In the genomic region with DNA sequence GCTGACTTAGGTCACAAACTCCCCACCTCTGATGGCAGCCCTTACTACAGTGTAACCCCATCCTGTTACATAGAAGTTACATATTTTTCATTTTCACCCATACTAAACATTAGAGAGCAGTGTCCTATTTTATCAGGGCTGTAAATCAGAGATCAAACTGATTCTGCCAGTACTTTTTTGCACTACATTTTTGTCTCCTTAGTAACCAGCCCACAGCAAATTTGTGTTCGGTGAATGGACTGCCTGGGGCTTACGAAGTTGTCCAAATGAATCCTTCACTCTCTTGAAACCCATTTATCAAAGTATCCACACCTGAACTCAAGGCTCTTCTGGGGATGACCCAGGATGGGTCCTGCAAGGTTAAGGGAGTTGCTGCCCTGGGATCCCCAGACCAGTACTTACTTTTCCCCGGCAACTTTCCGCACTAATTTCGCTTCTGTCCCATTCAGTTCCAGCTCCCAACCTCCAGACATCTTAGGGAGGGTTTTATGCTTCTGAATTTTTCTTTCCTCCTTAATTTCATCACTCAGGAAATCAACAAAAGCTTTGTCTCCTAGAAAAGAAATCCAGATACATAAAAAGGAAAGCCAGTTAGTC, we compare ENCODE assay signal across 8 cellular contexts. TPM values are rescaled to one million over a fixed set of nuclear protein-coding genes. Genes with fewer than 3 reads are reported as not detected.
DNase-seq lines count a peak whose midpoint lies in the region; ATAC-seq lines count a peak whose summit lies in the region.

No MANE protein-coding gene starts in this region.

- intact Hi-C loops in activated CD4-positive, alpha-beta T cell treated with anti-CD3 and anti-CD28 coated beads, Interleukin-2, amount 10 ng/mL, durations not matched to agents 24 days and 14 days (cut with micrococcal nuclease) = loop anchor here (10.0 kb wide), 2 partner anchors 153 to 193 kb away; a partner anchor contains a TSS

- no peaks in the 10 kb centered on the region for H3K9me3 Mint-ChIP-seq in activated CD4-positive, alpha-beta T cell treated with anti-CD3 and anti-CD28 coated beads, Interleukin-2, amount 10 ng/mL, durations not matched to agents 24 days and 14 days
- H3K9me3 Mint-ChIP-seq in activated T-helper 17 cell treated with anti-CD3 and anti-CD28 coated beads, Interleukin-2, amount 50 U/mL, for 72 hours = no peaks in the 10 kb centered on the region

- H3K9me3 ChIP-seq in iPS-15b (ENCODE audit: control insufficient read depth, insufficient read depth, low read length) (no peaks in the 10 kb centered on the region), subcutaneous abdominal adipose tissue (ENCODE audit: control insufficient read depth in 5 of 5, low read length in 5 of 5) (no peaks in the 10 kb centered on the region)

- H3K4me3 ChIP-seq in iPS-15b (ENCODE audit: low read depth, low read length) (peak overlapping the region; percentile 59), subcutaneous abdominal adipose tissue (ENCODE audit: low read depth in 1 of 5, low read length in 5 of 5) (peak overlapping the region; percentile 79 to 94 (median 85))

- H3K4me1 ChIP-seq in iPS-15b (ENCODE audit: control insufficient read depth, insufficient read depth, low read length) (peaks cover 2% of the 10 kb centered on the region), subcutaneous abdominal adipose tissue (ENCODE audit: control insufficient read depth in 5 of 5, insufficient read depth in 5 of 5, low read length in 5 of 5) (peaks cover 0 to 26% (median 18%) of the 10 kb centered on the region in 5 donors)

- peak overlapping the region; percentile 56 for H3K9ac ChIP-seq in iPS-15b (ENCODE audit: low read depth, low read length)
- peak overlapping the region; percentile 69 to 95 (median 86) for H3K9ac ChIP-seq in subcutaneous abdominal adipose tissue (ENCODE audit: low read length in 5 of 5)

- H3K27ac ChIP-seq in subcutaneous abdominal adipose tissue (ENCODE audit: low read depth, low read length) = peak overlapping the region; percentile 79

- H3K27me3 ChIP-seq in iPS-15b (ENCODE audit: control insufficient read depth, insufficient read depth, low read length) (no peaks in the 10 kb centered on the region), subcutaneous abdominal adipose tissue (ENCODE audit: control insufficient read depth in 5 of 5, insufficient read depth in 4 of 5, low read length in 5 of 5) (no peaks in the 10 kb centered on the region)

- H3K27ac Mint-ChIP-seq in activated CD4-positive, alpha-beta T cell treated with anti-CD3 and anti-CD28 coated beads, Interleukin-2, amount 10 ng/mL, durations not matched to agents 24 days and 14 days = peak overlapping the region; percentile 84
- H3K27ac Mint-ChIP-seq in activated T-helper 17 cell treated with anti-CD3 and anti-CD28 coated beads, Interleukin-2, amount 50 U/mL, for 72 hours = peak overlapping the region; percentile 95

- peaks cover 34% of the 10 kb centered on the region for H3K4me1 Mint-ChIP-seq in activated CD4-positive, alpha-beta T cell treated with anti-CD3 and anti-CD28 coated beads, Interleukin-2, amount 10 ng/mL, durations not matched to agents 24 days and 14 days
- H3K4me1 Mint-ChIP-seq in activated T-helper 17 cell treated with anti-CD3 and anti-CD28 coated beads, Interleukin-2, amount 50 U/mL, for 72 hours = peaks cover 9% of the 10 kb centered on the region

- peaks cover 52% of the 10 kb centered on the region for H3K36me3 Mint-ChIP-seq in activated CD4-positive, alpha-beta T cell treated with anti-CD3 and anti-CD28 coated beads, Interleukin-2, amount 10 ng/mL, durations not matched to agents 24 days and 14 days (ENCODE audit: low read depth)
- peaks cover 78% of the 10 kb centered on the region for H3K36me3 Mint-ChIP-seq in activated T-helper 17 cell treated with anti-CD3 and anti-CD28 coated beads, Interleukin-2, amount 50 U/mL, for 72 hours (ENCODE audit: low read depth)

- H3K4me3 Mint-ChIP-seq in activated CD4-positive, alpha-beta T cell treated with anti-CD3 and anti-CD28 coated beads, Interleukin-2, amount 10 ng/mL, durations not matched to agents 24 days and 14 days = peak overlapping the region; percentile 94
- H3K4me3 Mint-ChIP-seq in activated T-helper 17 cell treated with anti-CD3 and anti-CD28 coated beads, Interleukin-2, amount 50 U/mL, for 72 hours = peak overlapping the region; percentile 92

- no peak for DNase-seq in activated CD4-positive, alpha-beta T cell treated with anti-CD3 and anti-CD28 coated beads, Interleukin-2, amount 10 ng/mL, durations not matched to agents 24 days and 14 days
- no peak for DNase-seq in activated CD4-positive, alpha-beta T cell treated with anti-CD3 and anti-CD28 coated beads, Interleukin-2, amount 50 U/mL, for 4 hours
- DNase-seq in midbrain (lab: John Stamatoyannopoulos, UW) (no peak), NCI-H446 (lab: John Stamatoyannopoulos, UW) (no peak), NCI-H748 (lab: John Stamatoyannopoulos, UW; ENCODE audit: unreplicated experiment) (no peak)

- H3K36me3 ChIP-seq in iPS-15b (ENCODE audit: control insufficient read depth, insufficient read depth, low read length) (peaks cover 38% of the 10 kb centered on the region), subcutaneous abdominal adipose tissue (ENCODE audit: control insufficient read depth in 5 of 5, insufficient read depth in 5 of 5, low read length in 5 of 5) (peaks cover 8 to 46% (median 27%) of the 10 kb centered on the region in 5 donors)

- H3K27me3 Mint-ChIP-seq in activated CD4-positive, alpha-beta T cell treated with anti-CD3 and anti-CD28 coated beads, Interleukin-2, amount 10 ng/mL, durations not matched to agents 24 days and 14 days = no peaks in the 10 kb centered on the region
- H3K27me3 Mint-ChIP-seq in activated T-helper 17 cell treated with anti-CD3 and anti-CD28 coated beads, Interleukin-2, amount 50 U/mL, for 72 hours = no peaks in the 10 kb centered on the region

- ATAC-seq in activated T-helper 17 cell treated with anti-CD3 and anti-CD28 coated beads, Interleukin-2, amount 50 U/mL, for 72 hours (replicated peaks) = no peak

RNA-seq across cellular contexts. Expression of a gene that starts 1.1 kb away (rescaled TPM):
- 451 TPM in 2 replicates for total RNA-seq in activated CD4-positive, alpha-beta T cell treated with anti-CD3 and anti-CD28 coated beads, Interleukin-2, amount 10 ng/mL, durations not matched to agents 24 days and 14 days
- total RNA-seq in activated T-helper 17 cell treated with anti-CD3 and anti-CD28 coated beads, Interleukin-2, amount 50 U/mL, for 72 hours = 100 to 1,000 TPM; 164 to 396 TPM

RNA-seq across cellular contexts. Expression of a gene that starts 17.8 kb away (rescaled TPM):
- total RNA-seq in activated CD4-positive, alpha-beta T cell treated with anti-CD3 and anti-CD28 coated beads, Interleukin-2, amount 10 ng/mL, durations not matched to agents 24 days and 14 days = 63.2 and 64.7 TPM in 2 replicates
- total RNA-seq in activated T-helper 17 cell treated with anti-CD3 and anti-CD28 coated beads, Interleukin-2, amount 50 U/mL, for 72 hours = 10 to 100 TPM; 32.9 to 33.8 TPM

RNA-seq across cellular contexts. Expression of a gene that starts 18.4 kb away (rescaled TPM):
- 164 and 168 TPM in 2 replicates for total RNA-seq in activated CD4-positive, alpha-beta T cell treated with anti-CD3 and anti-CD28 coated beads, Interleukin-2, amount 10 ng/mL, durations not matched to agents 24 days and 14 days
- 100 to 1,000 TPM in 1 of 2 donors, 10 to 100 TPM in 1; 77.2 to 101 TPM for total RNA-seq in activated T-helper 17 cell treated with anti-CD3 and anti-CD28 coated beads, Interleukin-2, amount 50 U/mL, for 72 hours

RNA-seq across cellular contexts. Expression of a gene that starts 31.0 kb away (rescaled TPM):
- total RNA-seq in activated CD4-positive, alpha-beta T cell treated with anti-CD3 and anti-CD28 coated beads, Interleukin-2, amount 10 ng/mL, durations not matched to agents 24 days and 14 days = 41.2 and 41.7 TPM in 2 replicates
- 10 to 100 TPM; 16.2 to 43.8 TPM for total RNA-seq in activated T-helper 17 cell treated with anti-CD3 and anti-CD28 coated beads, Interleukin-2, amount 50 U/mL, for 72 hours

RNA-seq across cellular contexts. Expression of a gene that starts 48.2 kb away (rescaled TPM):
- 64.3 and 69.8 TPM in 2 replicates for total RNA-seq in activated CD4-positive, alpha-beta T cell treated with anti-CD3 and anti-CD28 coated beads, Interleukin-2, amount 10 ng/mL, durations not matched to agents 24 days and 14 days
- total RNA-seq in activated T-helper 17 cell treated with anti-CD3 and anti-CD28 coated beads, Interleukin-2, amount 50 U/mL, for 72 hours = 10 to 100 TPM; 58.3 to 69.6 TPM
